ENCODE assay signal across 11 cellular contexts in genomic region chr11:114081641-114082414, GRCh38. TPM values are rescaled to one million over a fixed set of nuclear protein-coding genes. Genes with fewer than 3 reads are reported as not detected.
DNase-seq lines count a peak whose midpoint lies in the region; ATAC-seq and TF ChIP-seq lines count a peak whose summit lies in the region.
"Had no signal": no experiment of that assay in that cellular context is flagged by ENCODE, and none has a peak within 500 bp of the region (broad histone marks: within the 10 kb centered on the region; RNA-seq: fewer than 3 reads in every experiment).

No MANE protein-coding gene starts in this region.

- TF ChIP-seq CTCF in RWPE1 (conservative IDR thresholded peaks at IDR 0.05; ENCODE audit: low read depth) (no peak), fibroblast of villous mesenchyme (IDR thresholded peaks at IDR 0.05; ENCODE audit: insufficient read depth, low read depth, low read length) (no peak), omental fat pad (IDR thresholded peaks at IDR 0.05) (no peak)

- no peak overlapping the region for H3K4me3 ChIP-seq in fibroblast of villous mesenchyme (ENCODE audit: low read depth, low read length)

- peak overlapping the region; percentile 51; the same call in 1 of the 2 replicates for H3K27ac ChIP-seq in RWPE1

- ATAC-seq in omental fat pad (ENCODE audit: low FRiP score) (peak; percentile 49), HG03135 (IDR thresholded peaks at IDR 0.05; ENCODE audit: unreplicated experiment) (no peak)

- peak; percentile 49 for DNase-seq in A172 (ENCODE audit: low spot score)
- DNase-seq in RWPE1 (ENCODE audit: low spot score) = peak; percentile 29
- peak; percentile 92 for DNase-seq in fibroblast of villous mesenchyme (ENCODE audit: low read depth)
- no peak for DNase-seq in omental fat pad (ENCODE audit: low spot score)
- DNase-seq in COLO668 (lab: John Stamatoyannopoulos, UW; ENCODE audit: unreplicated experiment) = no peak
- no peak for DNase-seq in NCI-H2107 (lab: John Stamatoyannopoulos, UW)
- no peak for DNase-seq in NCI-H2029 treated with DMSO at 0.1 percent for 48 hours (lab: John Stamatoyannopoulos, UW)
- DNase-seq: effector memory CD4-positive, alpha-beta T cell; HFFc6; NCI-H1417 had no signal

- POLR2A ChIA-PET in RWPE1 (lab: Yijun Ruan, JAX; ENCODE audit: low non-redundant PET) = no interaction called here

- CTCF ChIA-PET in RWPE1 (lab: Yijun Ruan, JAX) = interaction anchor here (0.6 kb wide), 1 partner anchor 35 kb away, joined by 3 read pairs; no protein-coding TSS in a partner anchor

RNA-seq across cellular contexts. Expression of gene ZBTB16, which starts 22.3 kb away (rescaled TPM):
- not detected in 2 replicates for total RNA-seq in A172 (2014; rRNA removed; shearing (Covaris generic))
- 0.32 and 0.86 TPM in 2 replicates for total RNA-seq in fibroblast of villous mesenchyme
- total RNA-seq in omental fat pad = 100 to 1,000 TPM in 3 of 4 donors, 10 to 100 TPM in 1; 82.7 to 375 (median 189) TPM
- total RNA-seq: HFFc6 had no signal

Comparison
In these comparisons a context has a peak if more than half of its experiments do, and no peak if none do; other contexts are left out.
1. DNase-seq: peak in A172 (single experiment), RWPE1 (single experiment) and fibroblast of villous mesenchyme (single experiment); none in omental fat pad (single experiment), COLO668 (single experiment), NCI-H2107 (single experiment) and NCI-H2029 treated with DMSO at 0.1 percent for 48 hours (single experiment).
2. RNA of gene ZBTB16, which starts 22.3 kb away (total RNA-seq): 82.7 to 375 TPM in omental fat pad; 0.32 to 0.86 TPM in fibroblast of villous mesenchyme and not detected in A172; every median in the first group is over 10 times any median in the second.